In the genomic region with DNA sequence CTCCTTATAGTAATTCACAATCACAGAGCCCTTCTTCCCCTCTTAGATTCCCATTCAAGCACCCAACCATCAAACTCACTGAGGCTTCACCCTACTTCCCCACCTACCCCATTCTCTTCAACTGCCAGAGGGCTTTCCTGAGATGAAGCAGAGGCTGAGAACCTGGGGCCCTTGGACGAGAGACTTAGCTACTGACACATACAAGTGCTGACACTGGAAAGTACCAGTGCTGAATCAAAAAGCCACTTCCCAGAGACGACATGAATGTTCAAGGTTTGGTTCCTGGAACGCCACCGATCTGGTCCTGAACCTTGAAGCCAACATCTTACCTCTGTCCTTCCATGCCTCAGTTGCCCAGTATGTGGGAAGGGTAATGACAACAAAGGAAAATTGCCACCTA, we compare ENCODE assay signal across 17 cellular contexts. TPM values are rescaled to one million over a fixed set of nuclear protein-coding genes. Genes with fewer than 3 reads are reported as not detected.
DNase-seq lines count a peak whose midpoint lies in the region; ATAC-seq lines count a peak whose summit lies in the region.
"Had no signal": no experiment of that assay in that cellular context is flagged by ENCODE, and none has a peak within 500 bp of the region (broad histone marks: within the 10 kb centered on the region; RNA-seq: fewer than 3 reads in every experiment).

No MANE protein-coding gene starts in this region.

- H3K4me3 Mint-ChIP-seq in T-helper 2 cell treated with Interferon-gamma antibody and Interleukin-4, amounts not matched to agents 5 μg/mL and 100 μg/mL, for 36 hours, result peak overlapping the region; percentile 71
- peak overlapping the region; percentile 53 to 61 for H3K4me3 Mint-ChIP-seq in effector memory CD8-positive, alpha-beta T cell
- H3K4me3 Mint-ChIP-seq: neural crest cell had no signal

- H3K4me3 ChIP-seq in stomach smooth muscle (ENCODE audit: low read length in 2 of 2), result peak overlapping the region in 1 of 2 donors; percentile 3
- no peak overlapping the region for H3K4me3 ChIP-seq in GM23248
- H3K4me3 ChIP-seq: heart left ventricle, uterus had no signal

- peak overlapping the region; percentile 90 for H3K27ac Mint-ChIP-seq in T-helper 2 cell treated with Interferon-gamma antibody and Interleukin-4, amounts not matched to agents 5 μg/mL and 100 μg/mL, for 36 hours
- H3K27ac Mint-ChIP-seq in effector memory CD8-positive, alpha-beta T cell, result peak overlapping the region; percentile 78 to 92

- H3K4me1 ChIP-seq in stomach smooth muscle (ENCODE audit: control insufficient read depth, insufficient read depth, low read length) (peaks cover 47% of the 10 kb centered on the region), GM23248 (ENCODE audit: insufficient read depth) (peaks cover 21% of the 10 kb centered on the region)
- H3K4me1 ChIP-seq: uterus had no signal

- no peak for ATAC-seq in effector memory CD8-positive, alpha-beta T cell (replicated peaks)
- ATAC-seq in HG03520 (IDR thresholded peaks at IDR 0.05; ENCODE audit: unreplicated experiment), result no peak
- no peak for ATAC-seq in HG03175 (IDR thresholded peaks at IDR 0.05; ENCODE audit: unreplicated experiment)
- ATAC-seq: heart left ventricle, left lobe of liver had no signal

- no peaks in the 10 kb centered on the region for H3K9me3 Mint-ChIP-seq in T-helper 2 cell treated with Interferon-gamma antibody and Interleukin-4, amounts not matched to agents 5 μg/mL and 100 μg/mL, for 36 hours
- H3K9me3 Mint-ChIP-seq in effector memory CD8-positive, alpha-beta T cell, result no peaks in the 10 kb centered on the region
- H3K9me3 Mint-ChIP-seq: neural crest cell had no signal

- H3F3A ChIP-seq in GM23248 (ENCODE audit: insufficient read depth), result peaks cover 29% of the 10 kb centered on the region

- H3K4me1 Mint-ChIP-seq in T-helper 2 cell treated with Interferon-gamma antibody and Interleukin-4, amounts not matched to agents 5 μg/mL and 100 μg/mL, for 36 hours (ENCODE audit: low read depth), result peaks cover 77% of the 10 kb centered on the region
- peaks cover 62 to 81% of the 10 kb centered on the region in 2 donors for H3K4me1 Mint-ChIP-seq in effector memory CD8-positive, alpha-beta T cell (ENCODE audit: low read depth in 2 of 2)

- peaks cover 5% of the 10 kb centered on the region for H3K36me3 Mint-ChIP-seq in T-helper 2 cell treated with Interferon-gamma antibody and Interleukin-4, amounts not matched to agents 5 μg/mL and 100 μg/mL, for 36 hours (ENCODE audit: low read depth)
- H3K36me3 Mint-ChIP-seq in effector memory CD8-positive, alpha-beta T cell (ENCODE audit: insufficient read depth), result peaks cover 9% of the 10 kb centered on the region

- no peaks in the 10 kb centered on the region for H3K9me2 ChIP-seq in GM23248 (ENCODE audit: insufficient read depth)

- H3K9me3 ChIP-seq in stomach smooth muscle (ENCODE audit: control insufficient read depth in 2 of 2, low read length in 2 of 2), result no peaks in the 10 kb centered on the region
- no peaks in the 10 kb centered on the region for H3K9me3 ChIP-seq in GM23248 (ENCODE audit: low read depth)
- H3K9me3 ChIP-seq: heart left ventricle, uterus had no signal

- H3K27ac ChIP-seq in stomach smooth muscle (ENCODE audit: low read length), result peak overlapping the region; percentile 90
- no peak overlapping the region for H3K27ac ChIP-seq in GM23248
- H3K27ac ChIP-seq: epithelial cell of prostate, uterus had no signal

- H3K36me3 ChIP-seq in stomach smooth muscle (ENCODE audit: control insufficient read depth in 2 of 2, insufficient read depth in 2 of 2, low read length in 2 of 2) (no peaks in the 10 kb centered on the region), GM23248 (ENCODE audit: low read depth) (no peaks in the 10 kb centered on the region)
- H3K36me3 ChIP-seq: heart left ventricle, uterus had no signal

- no peaks in the 10 kb centered on the region for H4K20me1 ChIP-seq in GM23248 (ENCODE audit: insufficient read depth)

- in situ Hi-C loops in GM23248 (cut with MboI), result no loop called here

- 93 to 98% methylated on average over 4 of the region's 4 CpGs for WGBS in GM23248 (ENCODE audit: low coverage in 1 of 2, low lambda C conversion rate in 2 of 2, missing lambda C conversion rate in 2 of 2), 2 experiments

- no peaks in the 10 kb centered on the region for H3K79me2 ChIP-seq in GM23248 (ENCODE audit: insufficient read depth)

- H3K9ac ChIP-seq in stomach smooth muscle (ENCODE audit: low read length in 2 of 2) (no peak overlapping the region), GM23248 (no peak overlapping the region)

- H2AFZ ChIP-seq in GM23248, result no peak overlapping the region

- H3K27me3 ChIP-seq in stomach smooth muscle (ENCODE audit: control insufficient read depth in 1 of 2, insufficient read depth in 2 of 2, low read length in 2 of 2) (no peaks in the 10 kb centered on the region), GM23248 (replicated peaks; ENCODE audit: insufficient read depth) (no peaks in the 10 kb centered on the region)
- H3K27me3 ChIP-seq: heart left ventricle, uterus had no signal

- DNase-seq in activated naive CD4-positive, alpha-beta T cell treated with Interleukin-2 at 50 U/mL for 16 hours, result peak; percentile 50
- no peak for DNase-seq in activated naive CD4-positive, alpha-beta T cell (lab: John Stamatoyannopoulos, UW)
- peak; percentile 68 for DNase-seq in T-helper 2 cell treated with Interferon-gamma antibody and Interleukin-4, amounts not matched to agents 5 μg/mL and 100 μg/mL, for 36 hours (ENCODE audit: low spot score)
- no peak for DNase-seq in effector memory CD8-positive, alpha-beta T cell
- DNase-seq in GM23248, result no peak
- DNase-seq: activated gamma-delta T cell treated with Interleukin-2 at 50 U/mL for 16 hours, GOT3, heart left ventricle, NCI-H1048, NCI-H510A treated with DMSO at 0.1 percent for 48 hours, uterus had no signal

- H3K4me2 ChIP-seq in GM23248 (ENCODE audit: unreplicated experiment), result no peak overlapping the region

- H3K27me3 Mint-ChIP-seq in T-helper 2 cell treated with Interferon-gamma antibody and Interleukin-4, amounts not matched to agents 5 μg/mL and 100 μg/mL, for 36 hours (ENCODE audit: low read depth), result no peaks in the 10 kb centered on the region
- H3K27me3 Mint-ChIP-seq in effector memory CD8-positive, alpha-beta T cell, result no peaks in the 10 kb centered on the region

RNA-seq across cellular contexts. Expression of gene RAP1A, which starts 16.6 kb away (rescaled TPM):
- 29.5 and 37.6 TPM in 2 replicates for total RNA-seq in GM23248 (2014; rRNA removed; shearing (Covaris generic))
- 40.0 and 43.1 TPM in 2 replicates for polyA plus RNA-seq in GM23248 (2016; fragmentation: Nextera tagmentation; extraction: Ambion mirVana)

Comparison
In these comparisons a context has a peak if more than half of its experiments do, and no peak if none do; other contexts are left out.
1. DNase-seq: peak in activated naive CD4-positive, alpha-beta T cell treated with Interleukin-2 at 50 U/mL for 16 hours (single experiment) and T-helper 2 cell treated with Interferon-gamma antibody and Interleukin-4, amounts not matched to agents 5 μg/mL and 100 μg/mL, for 36 hours (single experiment); none in activated naive CD4-positive, alpha-beta T cell (0 of 4), effector memory CD8-positive, alpha-beta T cell (0 of 3) and GM23248 (single experiment).